18 cellular contexts compared by ENCODE assay signal in genomic region chr13:31982124-31982523, GRCh38. TPM values are rescaled to one million over a fixed set of nuclear protein-coding genes. Genes with fewer than 3 reads are reported as not detected.
DNase-seq lines count a peak whose midpoint lies in the region; ATAC-seq and TF ChIP-seq lines count a peak whose summit lies in the region.
"Had no signal": no experiment of that assay in that cellular context is flagged by ENCODE, and none has a peak within 500 bp of the region (broad histone marks: within the 10 kb centered on the region; RNA-seq: fewer than 3 reads in every experiment).

No MANE protein-coding gene starts in this region.

- H3K79me1 ChIP-seq in neuronal stem cell (ENCODE audit: low read depth, low read length), result no peaks in the 10 kb centered on the region

- ATAC-seq in HG03045 (IDR thresholded peaks at IDR 0.05; ENCODE audit: unreplicated experiment), result no peak
- ATAC-seq: activated T-cell treated with anti-CD3 and anti-CD28 coated beads, Interleukin-2, amount 50 U/mL, for 4 hours; Panc1 had no signal

- TF ChIP-seq CTCF in brain microvascular endothelial cell (IDR thresholded peaks at IDR 0.05; ENCODE audit: low read depth, low read length, missing control alignments), result no peak

- peak; percentile 54 for DNase-seq in Caki2 (ENCODE audit: low read depth)
- peak; percentile 7 for DNase-seq in HK-2 (ENCODE audit: unreplicated experiment)
- DNase-seq in brain microvascular endothelial cell, result peak; percentile 11
- no peak for DNase-seq in neuronal stem cell (ENCODE audit: low spot score)
- no peak for DNase-seq in GOT3 (lab: John Stamatoyannopoulos, UW)
- no peak for DNase-seq in stimulated activated naive CD4-positive, alpha-beta T cell treated with Interleukin-2 at 50 U/mL for 16 hours (lab: John Stamatoyannopoulos, UW)
- no peak for DNase-seq in C1 segment of cervical spinal cord (lab: John Stamatoyannopoulos, UW)
- DNase-seq: activated CD4-positive, alpha-beta T cell treated with anti-CD3 and anti-CD28 coated beads, Interleukin-2, amount 50 U/mL, for 48 hours; activated T-cell treated with anti-CD3 and anti-CD28 coated beads, Interleukin-2, amount 50 U/mL, for 4 hours; esophagus squamous epithelium; NCI-H82; stimulated activated CD4-positive, alpha-beta T cell treated with anti-CD3 and anti-CD28 coated beads, Interleukin-4, amount 100 ng/mL, for 4 hours had no signal

- peaks cover 0 to 2% of the 10 kb centered on the region in 2 donors for H3K4me1 ChIP-seq in neuronal stem cell (ENCODE audit: control insufficient read depth in 2 of 2, insufficient read depth in 1 of 2, low read depth in 1 of 2, low read length in 2 of 2)
- H3K4me1 ChIP-seq: esophagus squamous epithelium had no signal

- in situ Hi-C loops in Caki2 (cut with HindIII; ENCODE audit: low pct_unique_long_range_greater_than_20kb, low sequenced_read_pairs) (no loop called here), brain microvascular endothelial cell (cut with HindIII; ENCODE audit: low pct_ligation_motif_present, low sequenced_read_pairs) (no loop called here)

- H2BK5ac ChIP-seq in neuronal stem cell (ENCODE audit: low read length), result no peak overlapping the region

- no peak overlapping the region for H2BK120ac ChIP-seq in neuronal stem cell (ENCODE audit: low read depth, low read length)

- H3K27ac ChIP-seq in brain microvascular endothelial cell (peak overlapping the region; percentile 46), neuronal stem cell (replicated peaks; ENCODE audit: low read length) (no peak overlapping the region)
- H3K27ac ChIP-seq: BLaER1 treated with 17β-estradiol and CSF1 and Interleukin-3, amounts not matched to agents 10 nM and 100 nM; esophagus squamous epithelium; ovary had no signal

- no peak overlapping the region for H4K91ac ChIP-seq in neuronal stem cell (ENCODE audit: low read depth, low read length, poor library complexity)

- H3K18ac ChIP-seq in neuronal stem cell (ENCODE audit: low read length), result no peak overlapping the region

- no peak overlapping the region for H3K4ac ChIP-seq in neuronal stem cell (ENCODE audit: low read length)

- peak overlapping the region; percentile 37 for H2BK15ac ChIP-seq in neuronal stem cell (ENCODE audit: low read length)

- H2AK5ac ChIP-seq in neuronal stem cell (ENCODE audit: low read depth, low read length), result no peak overlapping the region

- H3K36me3 ChIP-seq in brain microvascular endothelial cell (replicated peaks) (no peaks in the 10 kb centered on the region), neuronal stem cell (replicated peaks in 1 of 2; ENCODE audit: control insufficient read depth in 2 of 2, insufficient read depth in 2 of 2, low read length in 2 of 2) (no peaks in the 10 kb centered on the region)
- H3K36me3 ChIP-seq: BLaER1 treated with 17β-estradiol and CSF1 and Interleukin-3, amounts not matched to agents 10 nM and 100 nM; esophagus squamous epithelium; ovary had no signal

- no peak overlapping the region for H3K9ac ChIP-seq in neuronal stem cell (ENCODE audit: low read depth, low read length, poor library complexity)
- H3K9ac ChIP-seq: BLaER1 treated with 17β-estradiol and CSF1 and Interleukin-3, amounts not matched to agents 10 nM and 100 nM had no signal

- H3K23ac ChIP-seq in neuronal stem cell (ENCODE audit: low read depth, low read length, poor library complexity), result no peak overlapping the region

- no peak overlapping the region for H4K8ac ChIP-seq in neuronal stem cell (ENCODE audit: low read depth, low read length)

- H2AFZ ChIP-seq in neuronal stem cell (ENCODE audit: low read length), result no peak overlapping the region

- H3K14ac ChIP-seq in neuronal stem cell (ENCODE audit: low read length), result no peak overlapping the region

- H3K9me3 ChIP-seq in neuronal stem cell (replicated peaks in 1 of 2; ENCODE audit: control insufficient read depth in 2 of 2, insufficient read depth in 1 of 2, low read depth in 1 of 2, low read length in 2 of 2), result no peaks in the 10 kb centered on the region
- H3K9me3 ChIP-seq: esophagus squamous epithelium, heart right ventricle, mucosa of descending colon, ovary had no signal

- H2BK12ac ChIP-seq in neuronal stem cell (ENCODE audit: low read length), result no peak overlapping the region

- no peak overlapping the region for H3K4me2 ChIP-seq in neuronal stem cell (ENCODE audit: insufficient read depth, low read length, poor library complexity, severe bottlenecking)

- no CpG with 5 or more reads among the region's 2 CpGs for WGBS in neuronal stem cell (ENCODE audit: extremely low coverage in 2 of 2, insufficient read length in 2 of 2, insufficient replicate concordance in 1 of 2), 2 donors

- no peak overlapping the region for H3K4me3 ChIP-seq in brain microvascular endothelial cell (ENCODE audit: low read depth, low read length)
- no peak overlapping the region for H3K4me3 ChIP-seq in neuronal stem cell (ENCODE audit: low read length in 2 of 2)
- H3K4me3 ChIP-seq: BLaER1 treated with 17β-estradiol and CSF1 and Interleukin-3, amounts not matched to agents 10 nM and 100 nM; esophagus squamous epithelium; heart right ventricle; mucosa of descending colon; ovary had no signal

- no peaks in the 10 kb centered on the region for H3K27me3 ChIP-seq in brain microvascular endothelial cell (replicated peaks)
- H3K27me3 ChIP-seq in neuronal stem cell (ENCODE audit: control insufficient read depth in 3 of 3, insufficient read depth in 3 of 3, low read depth in 1 of 3, low read length in 3 of 3), result peaks cover 0 to 3% (median 0%) of the 10 kb centered on the region in 3 experiments
- H3K27me3 ChIP-seq: BLaER1 treated with 17β-estradiol and CSF1 and Interleukin-3, amounts not matched to agents 10 nM and 100 nM; esophagus squamous epithelium; heart right ventricle; ovary had no signal

RNA-seq across cellular contexts. Expression of gene FRY, which starts 49.5 kb away (rescaled TPM):
- total RNA-seq in Caki2 (2014; rRNA removed; shearing (Covaris generic); ENCODE audit: low replicate concordance), result 0.70 and 1.9 TPM in 2 replicates
- 2.1 TPM for polyA plus RNA-seq in neuronal stem cell (2013, experiment 1 of 2)
- polyA plus RNA-seq in neuronal stem cell (2013, experiment 2 of 2), result 2.2 TPM

Comparison
In these comparisons a context has a peak if more than half of its experiments do, and no peak if none do; other contexts are left out.
1. DNase-seq: peak in Caki2 (single experiment), HK-2 (single experiment) and brain microvascular endothelial cell (single experiment); none in neuronal stem cell (single experiment), GOT3 (single experiment), stimulated activated naive CD4-positive, alpha-beta T cell treated with Interleukin-2 at 50 U/mL for 16 hours (single experiment) and C1 segment of cervical spinal cord (0 of 14).